Comparison of ENCODE assay signal across 1 cellular context in the genomic region with DNA sequence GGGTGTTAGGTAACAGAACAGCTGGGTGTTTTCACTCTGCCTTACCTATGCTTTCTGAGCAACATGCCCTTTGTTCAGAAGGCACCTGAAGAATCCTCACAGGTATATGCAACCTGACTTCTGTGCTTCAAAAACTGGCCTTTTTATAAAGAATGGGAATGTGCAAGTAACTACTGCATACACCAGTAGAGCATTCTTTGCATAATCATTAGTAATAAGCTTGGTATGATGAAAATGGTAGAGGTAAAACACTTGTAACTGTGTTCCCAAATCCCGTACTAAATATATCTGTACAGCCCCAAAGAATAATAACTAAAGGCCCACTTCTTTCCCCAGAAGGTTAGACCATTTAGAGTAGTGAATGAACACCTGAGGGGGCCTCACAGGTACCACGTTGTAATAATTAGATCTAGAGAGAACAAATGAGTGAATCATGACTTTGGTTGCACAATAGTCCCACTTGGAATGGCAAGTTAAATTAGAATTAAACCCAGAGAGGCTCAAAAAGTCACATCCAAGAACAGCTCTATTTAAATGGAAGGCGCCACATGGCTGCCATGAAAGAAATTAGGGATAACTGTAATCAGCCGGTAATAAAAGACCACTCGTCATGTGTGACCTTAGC.
TF ChIP-seq lines count a peak whose summit lies in the region.

No MANE protein-coding gene starts in this region.

TF ChIP-seq in IMR-90, 13 proteins besides CTCF, POLR2A, EP300 and RAD21:
- TF ChIP-seq RFX5 (IDR thresholded peaks at IDR 0.05; ENCODE audit: low read depth, low read length) (no peak), BHLHE40 (IDR thresholded peaks at IDR 0.05; ENCODE audit: low read depth, low read length) (no peak), CEBPB (IDR thresholded peaks at IDR 0.05; ENCODE audit: low read depth, low read length) (peak; percentile 88), CHD1 (IDR thresholded peaks at IDR 0.05; ENCODE audit: low read depth, low read length) (no peak)
- TF ChIP-seq, protein P1, sequence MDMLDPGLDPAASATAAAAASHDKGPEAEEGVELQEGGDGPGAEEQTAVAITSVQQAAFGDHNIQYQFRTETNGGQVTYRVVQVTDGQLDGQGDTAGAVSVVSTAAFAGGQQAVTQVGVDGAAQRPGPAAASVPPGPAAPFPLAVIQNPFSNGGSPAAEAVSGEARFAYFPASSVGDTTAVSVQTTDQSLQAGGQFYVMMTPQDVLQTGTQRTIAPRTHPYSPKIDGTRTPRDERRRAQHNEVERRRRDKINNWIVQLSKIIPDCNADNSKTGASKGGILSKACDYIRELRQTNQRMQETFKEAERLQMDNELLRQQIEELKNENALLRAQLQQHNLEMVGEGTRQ (IDR thresholded peaks at IDR 0.05; ENCODE audit: low read depth, low read length): no peak
TF ChIP-seq in IMR-90: peak in this region for 1.
